ENCODE assay signal across 13 cellular contexts in genomic region chr7:91713669-91714068, GRCh38.
DNase-seq lines count a peak whose midpoint lies in the region; ATAC-seq, FAIRE-seq and TF ChIP-seq lines count a peak whose summit lies in the region.
"Had no signal": no experiment of that assay in that cellular context is flagged by ENCODE, and none has a peak within 500 bp of the region (broad histone marks: within the 10 kb centered on the region; RNA-seq: fewer than 3 reads in every experiment).

No MANE protein-coding gene starts in this region.

- no peak for DNase-seq in activated CD4-positive, alpha-beta T cell treated with anti-CD3 and anti-CD28 coated beads, Interleukin-2, amount 10 ng/mL, durations not matched to agents 7 days and 5 days
- DNase-seq in activated CD4-positive, alpha-beta T cell treated with anti-CD3 and anti-CD28 coated beads for 4 hours, result no peak
- DNase-seq in RWPE2 (ENCODE audit: low spot score) (no peak), osteocyte (ENCODE audit: extremely low spot score, unreplicated experiment) (no peak)
- DNase-seq in stimulated activated CD4-positive, alpha-beta T cell treated with anti-CD3 and anti-CD28 coated beads, Interleukin-1b, Interleukin-23, amount 100 ng/mL, for 48 hours, result no peak
- DNase-seq: 8988T, AML-193, DMS53, GF-D8, HCEC 1CT had no signal

- peaks cover 12% of the 10 kb centered on the region for H3K4me1 ChIP-seq in RWPE2 (ENCODE audit: insufficient read depth, poor library complexity, severe bottlenecking)
- H3K4me1 ChIP-seq: BLaER1 had no signal

- no peak overlapping the region for H3K4me3 Mint-ChIP-seq in activated CD4-positive, alpha-beta T cell treated with anti-CD3 and anti-CD28 coated beads, Interleukin-2, amount 10 ng/mL, durations not matched to agents 7 days and 5 days
- no peak overlapping the region for H3K4me3 Mint-ChIP-seq in osteocyte (ENCODE audit: unreplicated experiment)

- CTCF ChIA-PET in activated CD4-positive, alpha-beta T cell treated with anti-CD3 and anti-CD28 coated beads, Interleukin-2, amount 10 ng/mL, durations not matched to agents 7 days and 5 days (lab: Charles Lee), result no interaction called here

- no peaks in the 10 kb centered on the region for H3K27me3 Mint-ChIP-seq in activated CD4-positive, alpha-beta T cell treated with anti-CD3 and anti-CD28 coated beads, Interleukin-2, amount 10 ng/mL, durations not matched to agents 7 days and 5 days
- peaks cover 3% of the 10 kb centered on the region for H3K27me3 Mint-ChIP-seq in osteocyte (ENCODE audit: unreplicated experiment)

- H3K9me3 ChIP-seq in RWPE2 (ENCODE audit: severe bottlenecking), result no peaks in the 10 kb centered on the region

- POLR2A ChIA-PET in activated CD4-positive, alpha-beta T cell treated with anti-CD3 and anti-CD28 coated beads, Interleukin-2, amount 10 ng/mL, durations not matched to agents 7 days and 5 days (lab: Charles Lee), result no interaction called here

- FAIRE-seq in islet of Langerhans (lab: Jason Lieb, UNC), result peak; percentile 47

- H3K27me3 ChIP-seq in RWPE2 (ENCODE audit: insufficient read depth, poor library complexity, severe bottlenecking), result no peaks in the 10 kb centered on the region
- H3K27me3 ChIP-seq: BLaER1 had no signal

- no peak overlapping the region for H3K4me3 ChIP-seq in RWPE2 (ENCODE audit: severe bottlenecking)
- H3K4me3 ChIP-seq: BLaER1 had no signal

- no peaks in the 10 kb centered on the region for H3K36me3 ChIP-seq in RWPE2 (ENCODE audit: low read depth)
- H3K36me3 ChIP-seq: BLaER1 had no signal

- ATAC-seq in RWPE2 (ENCODE audit: low read depth), result peak; percentile 69
- no peak for ATAC-seq in GM18867 (IDR thresholded peaks at IDR 0.05; ENCODE audit: unreplicated experiment)

- H3K9me3 Mint-ChIP-seq in activated CD4-positive, alpha-beta T cell treated with anti-CD3 and anti-CD28 coated beads, Interleukin-2, amount 10 ng/mL, durations not matched to agents 7 days and 5 days, result peaks cover 2% of the 10 kb centered on the region
- peaks cover 21% of the 10 kb centered on the region for H3K9me3 Mint-ChIP-seq in osteocyte (ENCODE audit: unreplicated experiment)

- H3K27ac Mint-ChIP-seq in activated CD4-positive, alpha-beta T cell treated with anti-CD3 and anti-CD28 coated beads, Interleukin-2, amount 10 ng/mL, durations not matched to agents 7 days and 5 days, result peak overlapping the region; percentile 15
- H3K27ac Mint-ChIP-seq in osteocyte (ENCODE audit: unreplicated experiment), result no peak overlapping the region

- peak overlapping the region; percentile 47 for H3K27ac ChIP-seq in RWPE2 (ENCODE audit: poor library complexity, severe bottlenecking)
- H3K27ac ChIP-seq: BLaER1 had no signal

- TF ChIP-seq CTCF in RWPE2 (IDR thresholded peaks at IDR 0.05; ENCODE audit: poor library complexity, severe bottlenecking), result no peak
- no peak for TF ChIP-seq CTCF in osteocyte (IDR thresholded peaks at IDR 0.05)

- no peaks in the 10 kb centered on the region for H3K4me1 Mint-ChIP-seq in activated CD4-positive, alpha-beta T cell treated with anti-CD3 and anti-CD28 coated beads, Interleukin-2, amount 10 ng/mL, durations not matched to agents 7 days and 5 days
- H3K4me1 Mint-ChIP-seq in osteocyte (ENCODE audit: unreplicated experiment), result peaks cover 15% of the 10 kb centered on the region

- no peaks in the 10 kb centered on the region for H3K36me3 Mint-ChIP-seq in activated CD4-positive, alpha-beta T cell treated with anti-CD3 and anti-CD28 coated beads, Interleukin-2, amount 10 ng/mL, durations not matched to agents 7 days and 5 days (ENCODE audit: low read depth)
- H3K36me3 Mint-ChIP-seq in osteocyte (ENCODE audit: unreplicated experiment), result peaks cover 1% of the 10 kb centered on the region
